ENCODE assay signal across 1 cellular context in genomic region chr5:69293882-69294281, GRCh38.
TF ChIP-seq lines count a peak whose summit lies in the region.

No MANE protein-coding gene starts in this region.

TF ChIP-seq in HepG2, 621 proteins besides CTCF, POLR2A, EP300 and RAD21 (continued from another document):
- TF ChIP-seq ZNF280D (CRISPR knock-in tag; IDR thresholded peaks at IDR 0.05) = no peak
- peak; percentile 95 for TF ChIP-seq TEAD3 (CRISPR knock-in tag; optimal IDR thresholded peaks at IDR 0.05; ENCODE audit: borderline replicate concordance)
- TF ChIP-seq DNMT3B (CRISPR knock-in tag; conservative IDR thresholded peaks at IDR 0.05) = no peak
- peak; percentile 18; the same call in 1 of the 2 replicates for TF ChIP-seq ARID5B (CRISPR knock-in tag; IDR thresholded peaks at IDR 0.05)
- TF ChIP-seq HDAC2 (CRISPR knock-in tag; IDR thresholded peaks at IDR 0.05) = peak; percentile 25; the same call in 1 of the 2 replicates
- TF ChIP-seq NONO (IDR thresholded peaks at IDR 0.05) = no peak
- 0 out of 2 replicates have a peak, but pooled peaks have one; percentile 3 for TF ChIP-seq NONO (CRISPR knock-in tag; conservative IDR thresholded peaks at IDR 0.05)
- TF ChIP-seq GFI1 (CRISPR knock-in tag; IDR thresholded peaks at IDR 0.05; ENCODE audit: borderline replicate concordance) = 0 out of 2 replicates have a peak, but pooled peaks have one; percentile 29
- 0 out of 2 replicates have a peak, but pooled peaks have one; percentile 11 for TF ChIP-seq GATAD2A (CRISPR knock-in tag; IDR thresholded peaks at IDR 0.05)
- TF ChIP-seq ZNF234 (CRISPR knock-in tag; conservative IDR thresholded peaks at IDR 0.05) = no peak
- 0 out of 2 replicates have a peak, but pooled peaks have one; percentile 41 for TF ChIP-seq HOMEZ (CRISPR knock-in tag; IDR thresholded peaks at IDR 0.05; ENCODE audit: low read depth)
- 0 out of 2 replicates have a peak, but pooled peaks have one; percentile 25 for TF ChIP-seq SAP130 (CRISPR knock-in tag; IDR thresholded peaks at IDR 0.05; ENCODE audit: low read depth)
- TF ChIP-seq ZNF644 (CRISPR knock-in tag; IDR thresholded peaks at IDR 0.05; ENCODE audit: low read depth) = peak; percentile 63; the same call in 1 of the 2 replicates
- TF ChIP-seq SOX13 (IDR thresholded peaks at IDR 0.05) = no peak
- TF ChIP-seq SOX13 (CRISPR knock-in tag; conservative IDR thresholded peaks at IDR 0.05 in 1 of 2, IDR thresholded peaks at IDR 0.05 in 1 of 2) = peak in 1 of 2 experiments; percentile 18; a peak in 1 of 4 replicates
